Comparison of ENCODE assay signal across 37 cellular contexts in the genomic region with DNA sequence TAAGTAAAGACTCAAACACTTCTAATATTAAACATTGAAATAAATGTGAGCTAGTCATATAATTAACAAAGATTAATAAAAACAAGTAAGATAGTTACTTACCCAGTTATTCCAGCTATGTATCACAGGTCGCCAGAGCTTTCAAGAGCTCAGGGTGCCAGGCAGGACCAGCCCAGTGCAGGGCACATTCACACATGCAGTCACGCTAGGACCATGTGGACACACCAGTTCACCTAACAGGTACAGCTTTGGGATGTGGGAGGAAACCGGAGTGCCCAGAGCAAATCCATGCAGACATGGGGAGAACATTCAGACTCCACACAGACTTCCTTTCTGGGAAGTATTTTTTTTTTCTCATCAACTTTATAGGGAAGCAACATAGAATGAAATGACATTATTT. TPM values are rescaled to one million over a fixed set of nuclear protein-coding genes. Genes with fewer than 3 reads are reported as not detected.
"Had no signal": no experiment of that assay in that cellular context is flagged by ENCODE, and none has a peak within 500 bp of the region (broad histone marks: within the 10 kb centered on the region; RNA-seq: fewer than 3 reads in every experiment).

No MANE protein-coding gene starts in this region.

- H3K4me2 ChIP-seq: KMS-11 had no signal

- H3K27ac ChIP-seq: KMS-11 had no signal

- H3K9ac ChIP-seq: KMS-11 had no signal

- H3K36me3 ChIP-seq: MG63 had no signal

- DNase-seq: Karpas-422, Kasumi-1, MG63, MM.1S, MV-4-11, NCI-H1048, NCI-H1092, NCI-H1092 treated with DMSO at 0.1 percent for 48 hours, NCI-H1105, NCI-H1105 treated with DMSO at 0.1 percent for 48 hours, NCI-H1417, NCI-H1417 treated with DMSO at 0.1 percent for 48 hours, NCI-H1436, NCI-H1436 treated with DMSO at 0.1 percent for 48 hours, NCI-H146, NCI-H1694, NCI-H1694 treated with DMSO at 0.1 percent for 48 hours, NCI-H187, NCI-H1930, NCI-H2029, NCI-H2029 treated with DMSO at 0.1 percent for 48 hours, NCI-H2081, NCI-H2081 treated with DMSO at 0.1 percent for 48 hours, NCI-H2107, NCI-H2171, NCI-H2171 treated with DMSO at 0.1 percent for 48 hours, NCI-H2227 treated with DMSO at 0.1 percent for 48 hours, NCI-H226, NCI-H345, NCI-H446, NCI-H446 treated with DMSO at 0.1 percent for 48 hours, NCI-H510A, NCI-H510A treated with DMSO at 0.1 percent for 48 hours had no signal

- H3K9me3 ChIP-seq: MG63 had no signal

- H3K4me3 ChIP-seq: MG63 had no signal

RNA-seq across cellular contexts. Expression of a gene that starts 39.3 kb away (rescaled TPM):
- total RNA-seq: M059J, MCF 10A, NCI-H460 had no signal
